Comparison of ENCODE assay signal across 1 cellular context in genomic region chr21:45408811-45409261, GRCh38.
TF ChIP-seq lines count a peak whose summit lies in the region.

No MANE protein-coding gene starts in this region.

TF ChIP-seq in HepG2, 621 proteins besides CTCF, POLR2A, EP300 and RAD21 (continued from another document):
- no peak for TF ChIP-seq HNF1A (IDR thresholded peaks at IDR 0.05; ENCODE audit: low read depth)
- no peak for TF ChIP-seq HNF1A (CRISPR knock-in tag; IDR thresholded peaks at IDR 0.05; ENCODE audit: borderline replicate concordance)
- peak; percentile 55; the same call in 1 of the 2 replicates for TF ChIP-seq HNRNPL (IDR thresholded peaks at IDR 0.05; ENCODE audit: low read depth, low read length)
- TF ChIP-seq ZXDC (CRISPR knock-in tag; IDR thresholded peaks at IDR 0.05): no peak
- TF ChIP-seq AGO1 (IDR thresholded peaks at IDR 0.05; ENCODE audit: low read depth, low read length, poor library complexity, severe bottlenecking): peak; percentile 5
- no peak for TF ChIP-seq ZNF503 (CRISPR knock-in tag; IDR thresholded peaks at IDR 0.05)
- no peak for TF ChIP-seq LCORL (IDR thresholded peaks at IDR 0.05)
- TF ChIP-seq LCORL (CRISPR knock-in tag; IDR thresholded peaks at IDR 0.05): no peak
- no peak for TF ChIP-seq DNMT3B (CRISPR knock-in tag; conservative IDR thresholded peaks at IDR 0.05)
- peak; percentile 17 for TF ChIP-seq ZNF407 (CRISPR knock-in tag; IDR thresholded peaks at IDR 0.05; ENCODE audit: not compliant biosample characterization)
- 0 out of 2 replicates have a peak, but pooled peaks have one; percentile 30 for TF ChIP-seq ZNF547 (CRISPR knock-in tag; IDR thresholded peaks at IDR 0.05)
- no peak for TF ChIP-seq CCDC6 (CRISPR knock-in tag; IDR thresholded peaks at IDR 0.05)
- no peak for TF ChIP-seq RERE (CRISPR knock-in tag; IDR thresholded peaks at IDR 0.05; ENCODE audit: low read depth)
- no peak for TF ChIP-seq PHF21A (CRISPR knock-in tag; IDR thresholded peaks at IDR 0.05)
- peak; percentile 24; the same call in 1 of the 2 replicates for TF ChIP-seq SPEN (CRISPR knock-in tag; IDR thresholded peaks at IDR 0.05; ENCODE audit: low read depth)
- no peak for TF ChIP-seq DDIT3 (CRISPR knock-in tag; IDR thresholded peaks at IDR 0.05)
- peak; percentile 45; the same call in 1 of the 2 replicates for TF ChIP-seq ZBTB33 (CRISPR knock-in tag; IDR thresholded peaks at IDR 0.05)
- TF ChIP-seq BCL6 (CRISPR knock-in tag; IDR thresholded peaks at IDR 0.05): no peak
- TF ChIP-seq HDAC1 (CRISPR knock-in tag; IDR thresholded peaks at IDR 0.05): no peak
- 0 out of 2 replicates have a peak, but pooled peaks have one; percentile 12 for TF ChIP-seq PCBP1 (IDR thresholded peaks at IDR 0.05; ENCODE audit: borderline replicate concordance, low read depth, low read length)
- no peak for TF ChIP-seq ATF1 (CRISPR knock-in tag; IDR thresholded peaks at IDR 0.05)
- peak; percentile 60 for TF ChIP-seq RBFOX2 (IDR thresholded peaks at IDR 0.05; ENCODE audit: low read depth, low read length)
- TF ChIP-seq ZNF883 (CRISPR knock-in tag; IDR thresholded peaks at IDR 0.05; ENCODE audit: not compliant biosample characterization): peak; percentile 26
- TF ChIP-seq PCBP2 (optimal IDR thresholded peaks at IDR 0.05; ENCODE audit: low read depth, low read length, poor library complexity, severe bottlenecking): no peak
